10 cellular contexts compared by ENCODE assay signal in the genomic region with DNA sequence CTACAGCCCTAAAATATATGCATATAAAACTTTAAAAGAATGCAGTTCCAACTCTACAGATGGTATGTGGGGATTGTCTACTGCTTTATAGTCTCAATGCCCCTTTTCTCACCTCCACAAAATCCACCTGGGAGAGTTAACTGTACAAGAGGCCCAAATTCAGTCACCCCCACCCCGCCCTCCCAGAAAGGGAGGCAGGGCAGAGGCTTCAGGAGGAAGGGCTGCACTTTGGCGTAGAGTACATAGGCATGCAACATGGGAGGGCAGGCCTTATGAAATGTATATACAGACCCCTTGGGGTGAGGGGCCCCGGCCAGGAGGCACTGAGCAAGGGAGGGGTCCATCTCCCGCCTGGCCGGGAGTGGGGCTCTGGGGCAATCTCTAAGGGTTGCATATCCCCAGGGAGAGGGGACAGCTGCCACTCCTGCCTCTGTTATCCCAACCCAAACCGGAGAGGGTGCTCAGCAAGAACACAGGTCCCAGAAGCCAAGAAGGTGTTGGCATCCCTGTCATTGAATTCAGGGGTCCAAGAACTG. TPM values are rescaled to one million over a fixed set of nuclear protein-coding genes. Genes with fewer than 3 reads are reported as not detected.
DNase-seq lines count a peak whose midpoint lies in the region; ATAC-seq and TF ChIP-seq lines count a peak whose summit lies in the region.
"Had no signal": no experiment of that assay in that cellular context is flagged by ENCODE, and none has a peak within 500 bp of the region (broad histone marks: within the 10 kb centered on the region; RNA-seq: fewer than 3 reads in every experiment).

No MANE protein-coding gene starts in this region.

- no peak overlapping the region for H2AK5ac ChIP-seq in mesenchymal stem cell (ENCODE audit: low read length, severe bottlenecking)

- no peak overlapping the region for H2BK15ac ChIP-seq in mesenchymal stem cell (ENCODE audit: low read depth, poor library complexity, severe bottlenecking)

- H4K8ac ChIP-seq in mesenchymal stem cell (ENCODE audit: low read length): no peak overlapping the region

- H4K91ac ChIP-seq in mesenchymal stem cell (ENCODE audit: low read length): no peak overlapping the region

- H3K36me3 ChIP-seq in cardiac muscle cell: peaks cover 12% of the 10 kb centered on the region
- H3K36me3 ChIP-seq in mesenchymal stem cell (ENCODE audit: control insufficient read depth in 1 of 2, insufficient read depth in 2 of 2, low read depth in 1 of 2, low read length in 2 of 2): peaks cover 68 to 69% of the 10 kb centered on the region in 2 experiments
- peaks cover 58% of the 10 kb centered on the region for H3K36me3 ChIP-seq in upper lobe of right lung

- H3K4me2 ChIP-seq in mesenchymal stem cell (ENCODE audit: low read length, poor library complexity, severe bottlenecking): no peak overlapping the region

- peak overlapping the region; percentile 99 for H3K27ac ChIP-seq in cardiac muscle cell
- H3K27ac ChIP-seq in angular gyrus (ENCODE audit: low read depth, low read length): peak overlapping the region; percentile 100
- peak overlapping the region; percentile 38 for H3K27ac ChIP-seq in mesenchymal stem cell (ENCODE audit: low read length, poor library complexity, severe bottlenecking)
- H3K27ac ChIP-seq in upper lobe of right lung: peak overlapping the region; percentile 98

- no peak overlapping the region for H3K23ac ChIP-seq in mesenchymal stem cell (ENCODE audit: low read length in 2 of 2)

- no peak for ATAC-seq in left cardiac atrium
- ATAC-seq in upper lobe of right lung: no peak
- ATAC-seq in GM19452 (IDR thresholded peaks at IDR 0.05; ENCODE audit: unreplicated experiment): no peak
- ATAC-seq in HG02759 (IDR thresholded peaks at IDR 0.05; ENCODE audit: unreplicated experiment): no peak

- H3K9ac ChIP-seq in mesenchymal stem cell (ENCODE audit: low read length): peak overlapping the region; percentile 96

- H3K27me3 ChIP-seq in cardiac muscle cell (no peaks in the 10 kb centered on the region), mesenchymal stem cell (ENCODE audit: control insufficient read depth in 1 of 2, insufficient read depth in 1 of 2, low read length in 2 of 2) (no peaks in the 10 kb centered on the region), upper lobe of right lung (no peaks in the 10 kb centered on the region)

- H3K18ac ChIP-seq in mesenchymal stem cell (ENCODE audit: low read depth in 1 of 2, low read length in 2 of 2): no peak overlapping the region

- intact Hi-C loops in left cardiac atrium (cut with DNase I): loop anchor here in 1 of 2 donors (5.0 kb wide), 2 partner anchors 49 to 99 kb away; partner anchors contain the start of gene EFNA4
- intact Hi-C loops in upper lobe of right lung (cut with DNase I): no loop called here

- H2BK12ac ChIP-seq in mesenchymal stem cell (ENCODE audit: low read length in 2 of 2): no peak overlapping the region

- peaks cover 12% of the 10 kb centered on the region for H3K4me1 ChIP-seq in cardiac muscle cell (ENCODE audit: low read depth)
- peaks cover 30% of the 10 kb centered on the region for H3K4me1 ChIP-seq in mesenchymal stem cell (ENCODE audit: control insufficient read depth, insufficient read depth, low read depth, low read length)
- H3K4me1 ChIP-seq in upper lobe of right lung: peaks cover 20% of the 10 kb centered on the region

- no peak overlapping the region for H2AFZ ChIP-seq in mesenchymal stem cell (ENCODE audit: low read depth, low read length)

- peak overlapping the region; percentile 79 for H3K4me3 ChIP-seq in cardiac muscle cell
- H3K4me3 ChIP-seq in mesenchymal stem cell (ENCODE audit: insufficient read depth in 1 of 2, low read depth in 1 of 2, low read length in 2 of 2): peak overlapping the region in 1 of 2 experiments; percentile 94
- H3K4me3 ChIP-seq in upper lobe of right lung: peak overlapping the region; percentile 90

- H2BK5ac ChIP-seq in mesenchymal stem cell (ENCODE audit: low read depth, low read length, poor library complexity, severe bottlenecking): no peak overlapping the region

- no peak overlapping the region for H3K4ac ChIP-seq in mesenchymal stem cell (ENCODE audit: low read depth in 1 of 2, low read length in 2 of 2)

- H3K9me3 ChIP-seq in cardiac muscle cell (ENCODE audit: low read depth): no peaks in the 10 kb centered on the region
- no peaks in the 10 kb centered on the region for H3K9me3 ChIP-seq in mesenchymal stem cell (ENCODE audit: control insufficient read depth, low read length)
- H3K9me3 ChIP-seq in upper lobe of right lung: no peaks in the 10 kb centered on the region

- H2BK120ac ChIP-seq in mesenchymal stem cell (ENCODE audit: low read depth, low read length): no peak overlapping the region

- DNase-seq in cardiac muscle cell (ENCODE audit: low read depth in 1 of 2, low spot score in 1 of 2) (no peak), left cardiac atrium (no peak), mesenchymal stem cell (no peak), upper lobe of right lung (no peak), RPMI8226 (no peak)
- DNase-seq: DMS153, kidney glomerular epithelial cell had no signal

- 88% methylated on average over 6 of the region's 6 CpGs for WGBS in mesenchymal stem cell

- H3K14ac ChIP-seq in mesenchymal stem cell (ENCODE audit: low read length in 2 of 2): no peak overlapping the region

- peaks cover 13% of the 10 kb centered on the region for H3K79me1 ChIP-seq in mesenchymal stem cell (replicated peaks; ENCODE audit: low read length, poor library complexity, severe bottlenecking)

- TF ChIP-seq CTCF in cardiac muscle cell (IDR thresholded peaks at IDR 0.05; ENCODE audit: low read depth, low read length) (no peak), upper lobe of right lung (IDR thresholded peaks at IDR 0.05) (no peak)

RNA-seq across cellular contexts. Expression of gene PYGO2, which starts 1.3 kb away (rescaled TPM):
- total RNA-seq in cardiac muscle cell (45.6 and 48.0 TPM in 2 replicates), left cardiac atrium (10 to 100 TPM; 15.3 to 15.8 TPM), upper lobe of right lung (27.0 TPM)
- polyA plus RNA-seq in cardiac muscle cell: 45.3 and 49.2 TPM in 2 replicates
- 16.1 TPM for polyA plus RNA-seq in mesenchymal stem cell (2013, experiment 1 of 2)
- polyA plus RNA-seq in mesenchymal stem cell (2013, experiment 2 of 2): 15.3 TPM

RNA-seq across cellular contexts. Expression of gene PBXIP1, which starts 7.0 kb away (rescaled TPM):
- total RNA-seq in cardiac muscle cell: 155 and 161 TPM in 2 replicates
- 93.7 and 108 TPM in 2 replicates for polyA plus RNA-seq in cardiac muscle cell
- total RNA-seq in left cardiac atrium: 10 to 100 TPM; 58.8 to 69.7 TPM
- 69.2 TPM for polyA plus RNA-seq in mesenchymal stem cell (2013, experiment 1 of 2)
- polyA plus RNA-seq in mesenchymal stem cell (2013, experiment 2 of 2): 66.7 TPM
- 75.7 TPM for total RNA-seq in upper lobe of right lung

RNA-seq across cellular contexts. Expression of gene SHC1, which starts 7.7 kb away (rescaled TPM):
- total RNA-seq in cardiac muscle cell: 80.0 and 80.3 TPM in 2 replicates
- 66.8 and 70.7 TPM in 2 replicates for polyA plus RNA-seq in cardiac muscle cell
- total RNA-seq in left cardiac atrium: 100 to 1,000 TPM in 1 of 2 donors, 10 to 100 TPM in 1; 88.7 to 102 TPM
- 352 TPM for polyA plus RNA-seq in mesenchymal stem cell (2013, experiment 1 of 2)
- polyA plus RNA-seq in mesenchymal stem cell (2013, experiment 2 of 2): 344 TPM
- total RNA-seq in upper lobe of right lung: 120 TPM

RNA-seq across cellular contexts. Expression of gene CKS1B, which starts 11.6 kb away (rescaled TPM):
- 52.9 and 96.5 TPM in 2 replicates for total RNA-seq in cardiac muscle cell
- polyA plus RNA-seq in cardiac muscle cell: 157 and 337 TPM in 2 replicates
- total RNA-seq in left cardiac atrium: 10 to 100 TPM; 26.9 to 33.8 TPM
- polyA plus RNA-seq in mesenchymal stem cell (2013, experiment 1 of 2): 48.2 TPM
- polyA plus RNA-seq in mesenchymal stem cell (2013, experiment 2 of 2): 48.8 TPM
- total RNA-seq in upper lobe of right lung: 27.0 TPM

RNA-seq across cellular contexts. Expression of gene FLAD1, which starts 20.3 kb away (rescaled TPM):
- total RNA-seq in cardiac muscle cell (34.3 and 39.7 TPM in 2 replicates), left cardiac atrium (10 to 100 TPM; 25.9 to 30.8 TPM), upper lobe of right lung (29.0 TPM)
- 59.2 and 60.8 TPM in 2 replicates for polyA plus RNA-seq in cardiac muscle cell
- polyA plus RNA-seq in mesenchymal stem cell (2013, experiment 1 of 2): 26.7 TPM
- polyA plus RNA-seq in mesenchymal stem cell (2013, experiment 2 of 2): 26.3 TPM

Comparison
In these comparisons a context has a peak if more than half of its experiments do, and no peak if none do; other contexts are left out.
1. H3K27ac ChIP-seq: peak in every context shown above with its lines; median percentile 100 in angular gyrus; 99 in cardiac muscle cell; 98 in upper lobe of right lung; 38 in mesenchymal stem cell.